9 cellular contexts compared by ENCODE assay signal in genomic region chr2:1769703-1770422, GRCh38. TPM values are rescaled to one million over a fixed set of nuclear protein-coding genes. Genes with fewer than 3 reads are reported as not detected.
A peak's percentile ranks its signal among the peaks of the same experiment; 100 is the strongest.
DNase-seq lines count a peak whose midpoint lies in the region; ATAC-seq, FAIRE-seq and TF ChIP-seq lines count a peak whose summit lies in the region.
"Had no signal": no experiment of that assay in that cellular context is flagged by ENCODE, and none has a peak within 500 bp of the region (broad histone marks: within the 10 kb centered on the region; RNA-seq: fewer than 3 reads in every experiment).

No MANE protein-coding gene starts in this region.

- DNase-seq in ACHN (peak; percentile 72), MG63 (peak; percentile 57), SJCRH30 (peak; percentile 79 to 91), mammary epithelial cell (peak; percentile 53), kidney (peak; percentile 79), pons (ENCODE audit: low spot score) (no peak)
- peak; percentile 17 to 46 for DNase-seq in stimulated activated CD4-positive, alpha-beta T cell treated with anti-CD3 and anti-CD28 coated beads, Interleukin-4, amount 100 ng/mL, for 4 hours

- WGBS in mammary epithelial cell (ENCODE audit: low coverage, missing lambda C conversion rate) = 29% methylated on average over 13 of the region's 13 CpGs

- no TSS peak for BruUV-seq in mammary epithelial cell (replicated peaks; lab: Mats Ljungman, UMichigan)

- intact Hi-C loops in mammary epithelial cell (cut with micrococcal nuclease) = loop anchor here (1.0 to 5.0 kb wide), 4 partner anchors 47 to 816 kb away; no protein-coding TSS in a partner anchor
- intact Hi-C loops in kidney (cut with DNase I) = no loop called here

- no peaks in the 10 kb centered on the region for H4K20me1 ChIP-seq in mammary epithelial cell (ENCODE audit: insufficient read depth, low read length)

- H3K27ac ChIP-seq in SJCRH30 (no peak overlapping the region), mammary epithelial cell (ENCODE audit: insufficient read depth, low read depth, low read length) (no peak overlapping the region), kidney (ENCODE audit: low read depth in 2 of 2, low read length in 2 of 2) (no peak overlapping the region)
- H3K27ac ChIP-seq: epithelial cell of prostate had no signal

- no peak overlapping the region for H3K4me2 ChIP-seq in mammary epithelial cell (ENCODE audit: insufficient read depth, low read depth, low read length)

- in situ Hi-C loops in ACHN (cut with HindIII; ENCODE audit: low pct_ligation_motif_present, low pct_unique_long_range_greater_than_20kb, low sequenced_read_pairs) = no loop called here
- in situ Hi-C loops in mammary epithelial cell (cut with MboI; ENCODE audit: low sequenced_read_pairs in 2 of 2) = loop anchor here (25.0 kb wide), 1 partner anchor 1058 kb away; no protein-coding TSS in a partner anchor

- CTCF ChIA-PET in mammary epithelial cell (lab: Charles Lee; ENCODE audit: low non-redundant PET) = interaction anchor here (0.9 to 1.2 kb wide), 2 partner anchors 48 to 216 kb away, joined by 3 to 4 read pairs; no protein-coding TSS in a partner anchor

- H3K27me3 ChIP-seq in MG63 = no peaks in the 10 kb centered on the region
- H3K27me3 ChIP-seq in SJCRH30 = peaks cover 20% of the 10 kb centered on the region
- H3K27me3 ChIP-seq in mammary epithelial cell (ENCODE audit: insufficient read depth, low read length) = no peaks in the 10 kb centered on the region

- no peak for FAIRE-seq in kidney (lab: Jason Lieb, UNC)

- dilution Hi-C loops in mammary epithelial cell (cut with HindIII; ENCODE audit: low sequenced_read_pairs) = no loop called here

- H2AFZ ChIP-seq in mammary epithelial cell (ENCODE audit: low read depth, low read length) = no peak overlapping the region

- ATAC-seq in GM18867 (IDR thresholded peaks at IDR 0.05; ENCODE audit: unreplicated experiment) = peak; percentile 63

- peak; percentile 91 to 92 for TF ChIP-seq CTCF in mammary epithelial cell (conservative IDR thresholded peaks at IDR 0.05 in 1 of 2, IDR thresholded peaks at IDR 0.05 in 1 of 2; ENCODE audit: extremely low read depth in 1 of 2, insufficient read depth in 1 of 2, low read depth in 1 of 2, low read length in 2 of 2)
- peak; percentile 68 for TF ChIP-seq CTCF in kidney (IDR thresholded peaks at IDR 0.05; ENCODE audit: borderline replicate concordance, extremely low read depth, insufficient read depth)

- H3K4me3 ChIP-seq in MG63 (no peak overlapping the region), SJCRH30 (no peak overlapping the region), mammary epithelial cell (replicated peaks in 1 of 3; ENCODE audit: insufficient read depth in 1 of 3, low read depth in 2 of 3, low read length in 3 of 3) (no peak overlapping the region), kidney (ENCODE audit: low read length in 2 of 2) (no peak overlapping the region)

- H3K4me1 ChIP-seq in SJCRH30 = peaks cover 29% of the 10 kb centered on the region; the same call in 1 of the 2 replicates
- no peaks in the 10 kb centered on the region for H3K4me1 ChIP-seq in mammary epithelial cell (ENCODE audit: insufficient read depth, low read length)
- H3K4me1 ChIP-seq in kidney (ENCODE audit: control insufficient read depth in 1 of 2, insufficient read depth in 1 of 2, low read depth in 1 of 2, low read length in 2 of 2) = no peaks in the 10 kb centered on the region

- no peak overlapping the region for H3K9ac ChIP-seq in mammary epithelial cell (ENCODE audit: insufficient read depth, low read length)
- H3K9ac ChIP-seq in kidney (ENCODE audit: low read length in 2 of 2) = no peak overlapping the region

- H3K9me3 ChIP-seq in MG63 (no peaks in the 10 kb centered on the region), SJCRH30 (replicated peaks) (peaks cover 7% of the 10 kb centered on the region; the same call in 1 of the 2 replicates), mammary epithelial cell (replicated peaks; ENCODE audit: insufficient read depth, low read length) (no peaks in the 10 kb centered on the region), kidney (ENCODE audit: control insufficient read depth in 1 of 2, low read length in 2 of 2) (no peaks in the 10 kb centered on the region)

- H3K79me2 ChIP-seq in mammary epithelial cell (ENCODE audit: insufficient read depth, low read length) = no peaks in the 10 kb centered on the region

- H3K36me3 ChIP-seq in MG63 = no peaks in the 10 kb centered on the region
- no peaks in the 10 kb centered on the region for H3K36me3 ChIP-seq in SJCRH30
- no peaks in the 10 kb centered on the region for H3K36me3 ChIP-seq in mammary epithelial cell (ENCODE audit: insufficient read depth, low read length)
- H3K36me3 ChIP-seq in kidney (ENCODE audit: control insufficient read depth in 1 of 2, insufficient read depth in 2 of 2, low read length in 2 of 2) = no peaks in the 10 kb centered on the region

RNA-seq across cellular contexts. Expression of gene PXDN, which starts 25.5 kb away (rescaled TPM):
- total RNA-seq in MG63 (2014; rRNA removed; shearing (Covaris generic); ENCODE audit: low replicate concordance) = 204 and 346 TPM in 2 replicates
- total RNA-seq in SJCRH30 (2014; rRNA removed; shearing (Covaris generic)) = 312 and 322 TPM in 2 replicates
- total RNA-seq in mammary epithelial cell = 100 to 1,000 TPM in 1 of 2 donors, 10 to 100 TPM in 1; 99.8 to 103 TPM
- 99.0 TPM for polyA plus RNA-seq in mammary epithelial cell
- 120 TPM for polyA minus RNA-seq in mammary epithelial cell
- 42.3 TPM for total RNA-seq in kidney
- polyA plus RNA-seq in kidney (ENCODE audit: insufficient read depth, low read depth, low replicate concordance) = 4.7 TPM
